In the genomic region with DNA sequence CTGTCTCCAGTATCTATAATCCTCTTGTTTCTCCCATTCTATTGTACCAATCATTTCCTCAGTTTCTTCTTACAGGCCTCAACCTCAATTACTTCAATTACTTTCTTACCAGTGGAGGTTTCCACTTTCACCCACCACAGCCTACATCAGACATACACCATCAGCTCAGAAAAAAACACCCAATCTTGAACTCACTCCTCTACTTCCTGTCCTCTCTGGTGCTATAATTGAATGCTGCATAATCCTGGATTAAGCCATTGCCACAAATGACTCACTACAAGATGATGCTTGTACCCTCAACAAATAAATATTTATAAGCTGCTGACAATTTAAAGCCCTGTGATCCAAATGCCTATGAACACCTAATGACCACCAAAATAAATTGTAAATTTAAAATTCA, we compare ENCODE assay signal across 1 cellular context.
TF ChIP-seq lines count a peak whose summit lies in the region.

No MANE protein-coding gene starts in this region.

TF ChIP-seq in GM23338, 12 proteins besides CTCF, POLR2A, EP300 and RAD21 (continued from another document):
- TF ChIP-seq, protein P1, sequence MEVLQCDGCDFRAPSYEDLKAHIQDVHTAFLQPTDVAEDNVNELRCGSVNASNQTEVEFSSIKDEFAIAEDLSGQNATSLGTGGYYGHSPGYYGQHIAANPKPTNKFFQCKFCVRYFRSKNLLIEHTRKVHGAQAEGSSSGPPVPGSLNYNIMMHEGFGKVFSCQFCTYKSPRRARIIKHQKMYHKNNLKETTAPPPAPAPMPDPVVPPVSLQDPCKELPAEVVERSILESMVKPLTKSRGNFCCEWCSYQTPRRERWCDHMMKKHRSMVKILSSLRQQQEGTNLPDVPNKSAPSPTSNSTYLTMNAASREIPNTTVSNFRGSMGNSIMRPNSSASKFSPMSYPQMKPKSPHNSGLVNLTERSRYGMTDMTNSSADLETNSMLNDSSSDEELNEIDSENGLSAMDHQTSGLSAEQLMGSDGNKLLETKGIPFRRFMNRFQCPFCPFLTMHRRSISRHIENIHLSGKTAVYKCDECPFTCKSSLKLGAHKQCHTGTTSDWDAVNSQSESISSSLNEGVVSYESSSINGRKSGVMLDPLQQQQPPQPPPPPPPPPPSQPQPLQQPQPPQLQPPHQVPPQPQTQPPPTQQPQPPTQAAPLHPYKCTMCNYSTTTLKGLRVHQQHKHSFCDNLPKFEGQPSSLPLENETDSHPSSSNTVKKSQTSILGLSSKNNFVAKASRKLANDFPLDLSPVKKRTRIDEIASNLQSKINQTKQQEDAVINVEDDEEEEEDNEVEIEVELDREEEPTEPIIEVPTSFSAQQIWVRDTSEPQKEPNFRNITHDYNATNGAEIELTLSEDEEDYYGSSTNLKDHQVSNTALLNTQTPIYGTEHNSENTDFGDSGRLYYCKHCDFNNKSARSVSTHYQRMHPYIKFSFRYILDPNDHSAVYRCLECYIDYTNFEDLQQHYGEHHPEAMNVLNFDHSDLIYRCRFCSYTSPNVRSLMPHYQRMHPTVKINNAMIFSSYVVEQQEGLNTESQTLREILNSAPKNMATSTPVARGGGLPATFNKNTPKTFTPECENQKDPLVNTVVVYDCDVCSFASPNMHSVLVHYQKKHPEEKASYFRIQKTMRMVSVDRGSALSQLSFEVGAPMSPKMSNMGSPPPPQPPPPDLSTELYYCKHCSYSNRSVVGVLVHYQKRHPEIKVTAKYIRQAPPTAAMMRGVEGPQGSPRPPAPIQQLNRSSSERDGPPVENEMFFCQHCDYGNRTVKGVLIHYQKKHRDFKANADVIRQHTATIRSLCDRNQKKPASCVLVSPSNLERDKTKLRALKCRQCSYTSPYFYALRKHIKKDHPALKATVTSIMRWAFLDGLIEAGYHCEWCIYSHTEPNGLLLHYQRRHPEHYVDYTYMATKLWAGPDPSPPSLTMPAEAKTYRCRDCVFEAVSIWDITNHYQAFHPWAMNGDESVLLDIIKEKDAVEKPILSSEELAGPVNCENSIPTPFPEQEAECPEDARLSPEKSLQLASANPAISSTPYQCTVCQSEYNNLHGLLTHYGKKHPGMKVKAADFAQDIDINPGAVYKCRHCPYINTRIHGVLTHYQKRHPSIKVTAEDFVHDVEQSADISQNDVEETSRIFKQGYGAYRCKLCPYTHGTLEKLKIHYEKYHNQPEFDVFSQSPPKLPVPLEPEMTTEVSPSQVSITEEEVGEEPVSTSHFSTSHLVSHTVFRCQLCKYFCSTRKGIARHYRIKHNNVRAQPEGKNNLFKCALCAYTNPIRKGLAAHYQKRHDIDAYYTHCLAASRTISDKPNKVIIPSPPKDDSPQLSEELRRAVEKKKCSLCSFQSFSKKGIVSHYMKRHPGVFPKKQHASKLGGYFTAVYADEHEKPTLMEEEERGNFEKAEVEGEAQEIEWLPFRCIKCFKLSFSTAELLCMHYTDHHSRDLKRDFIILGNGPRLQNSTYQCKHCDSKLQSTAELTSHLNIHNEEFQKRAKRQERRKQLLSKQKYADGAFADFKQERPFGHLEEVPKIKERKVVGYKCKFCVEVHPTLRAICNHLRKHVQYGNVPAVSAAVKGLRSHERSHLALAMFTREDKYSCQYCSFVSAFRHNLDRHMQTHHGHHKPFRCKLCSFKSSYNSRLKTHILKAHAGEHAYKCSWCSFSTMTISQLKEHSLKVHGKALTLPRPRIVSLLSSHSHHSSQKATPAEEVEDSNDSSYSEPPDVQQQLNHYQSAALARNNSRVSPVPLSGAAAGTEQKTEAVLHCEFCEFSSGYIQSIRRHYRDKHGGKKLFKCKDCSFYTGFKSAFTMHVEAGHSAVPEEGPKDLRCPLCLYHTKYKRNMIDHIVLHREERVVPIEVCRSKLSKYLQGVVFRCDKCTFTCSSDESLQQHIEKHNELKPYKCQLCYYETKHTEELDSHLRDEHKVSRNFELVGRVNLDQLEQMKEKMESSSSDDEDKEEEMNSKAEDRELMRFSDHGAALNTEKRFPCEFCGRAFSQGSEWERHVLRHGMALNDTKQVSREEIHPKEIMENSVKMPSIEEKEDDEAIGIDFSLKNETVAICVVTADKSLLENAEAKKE (CRISPR knock-in tag; IDR thresholded peaks at IDR 0.05) = no peak
- TF ChIP-seq EZH2 (IDR thresholded peaks at IDR 0.05; ENCODE audit: low read depth, unreplicated experiment) = no peak
- TF ChIP-seq, protein P2, sequence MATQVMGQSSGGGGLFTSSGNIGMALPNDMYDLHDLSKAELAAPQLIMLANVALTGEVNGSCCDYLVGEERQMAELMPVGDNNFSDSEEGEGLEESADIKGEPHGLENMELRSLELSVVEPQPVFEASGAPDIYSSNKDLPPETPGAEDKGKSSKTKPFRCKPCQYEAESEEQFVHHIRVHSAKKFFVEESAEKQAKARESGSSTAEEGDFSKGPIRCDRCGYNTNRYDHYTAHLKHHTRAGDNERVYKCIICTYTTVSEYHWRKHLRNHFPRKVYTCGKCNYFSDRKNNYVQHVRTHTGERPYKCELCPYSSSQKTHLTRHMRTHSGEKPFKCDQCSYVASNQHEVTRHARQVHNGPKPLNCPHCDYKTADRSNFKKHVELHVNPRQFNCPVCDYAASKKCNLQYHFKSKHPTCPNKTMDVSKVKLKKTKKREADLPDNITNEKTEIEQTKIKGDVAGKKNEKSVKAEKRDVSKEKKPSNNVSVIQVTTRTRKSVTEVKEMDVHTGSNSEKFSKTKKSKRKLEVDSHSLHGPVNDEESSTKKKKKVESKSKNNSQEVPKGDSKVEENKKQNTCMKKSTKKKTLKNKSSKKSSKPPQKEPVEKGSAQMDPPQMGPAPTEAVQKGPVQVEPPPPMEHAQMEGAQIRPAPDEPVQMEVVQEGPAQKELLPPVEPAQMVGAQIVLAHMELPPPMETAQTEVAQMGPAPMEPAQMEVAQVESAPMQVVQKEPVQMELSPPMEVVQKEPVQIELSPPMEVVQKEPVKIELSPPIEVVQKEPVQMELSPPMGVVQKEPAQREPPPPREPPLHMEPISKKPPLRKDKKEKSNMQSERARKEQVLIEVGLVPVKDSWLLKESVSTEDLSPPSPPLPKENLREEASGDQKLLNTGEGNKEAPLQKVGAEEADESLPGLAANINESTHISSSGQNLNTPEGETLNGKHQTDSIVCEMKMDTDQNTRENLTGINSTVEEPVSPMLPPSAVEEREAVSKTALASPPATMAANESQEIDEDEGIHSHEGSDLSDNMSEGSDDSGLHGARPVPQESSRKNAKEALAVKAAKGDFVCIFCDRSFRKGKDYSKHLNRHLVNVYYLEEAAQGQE (IDR thresholded peaks at IDR 0.05; ENCODE audit: unreplicated experiment) = no peak
- TF ChIP-seq JUNB (IDR thresholded peaks at IDR 0.05; ENCODE audit: unreplicated experiment) = no peak
- no peak for TF ChIP-seq POLR2AphosphoS5 (IDR thresholded peaks at IDR 0.05; ENCODE audit: low read depth)
- TF ChIP-seq ZNF331 (CRISPR knock-in tag; IDR thresholded peaks at IDR 0.05; ENCODE audit: low read depth) = no peak
- no peak for TF ChIP-seq EZH2phosphoT487 (IDR thresholded peaks at IDR 0.05; ENCODE audit: unreplicated experiment)
- TF ChIP-seq ZNF114 (CRISPR knock-in tag; IDR thresholded peaks at IDR 0.05) = no peak
- TF ChIP-seq STAT1 (IDR thresholded peaks at IDR 0.05; ENCODE audit: unreplicated experiment) = no peak
